Comparison of ENCODE assay signal across 9 cellular contexts in the genomic region with DNA sequence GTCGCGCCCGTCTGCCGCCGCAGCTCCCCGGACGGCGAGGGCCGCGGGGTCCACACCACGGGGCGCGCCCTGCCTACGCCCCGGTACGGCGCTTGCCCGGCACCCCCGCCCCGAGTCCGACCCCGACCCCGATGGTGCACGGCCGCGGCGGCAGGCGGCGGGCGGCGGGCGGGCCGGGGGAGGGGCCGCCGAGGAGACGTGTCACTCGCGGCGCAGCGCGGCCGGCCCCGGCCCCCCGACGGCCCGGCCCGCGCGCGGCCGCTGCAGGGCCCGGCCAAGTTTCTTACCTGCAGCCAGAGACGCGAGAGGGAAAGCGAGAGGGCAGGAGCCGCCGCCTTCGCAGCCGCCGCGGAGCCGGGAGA. TPM values are rescaled to one million over a fixed set of nuclear protein-coding genes. Genes with fewer than 3 reads are reported as not detected.
DNase-seq lines count a peak whose midpoint lies in the region; ATAC-seq, FAIRE-seq and TF ChIP-seq lines count a peak whose summit lies in the region.
"Had no signal": no experiment of that assay in that cellular context is flagged by ENCODE, and none has a peak within 500 bp of the region (broad histone marks: within the 10 kb centered on the region; RNA-seq: fewer than 3 reads in every experiment).

No MANE protein-coding gene starts in this region.

- H3K9me3 ChIP-seq in kidney (ENCODE audit: control insufficient read depth in 1 of 2, low read length in 2 of 2) (no peaks in the 10 kb centered on the region), tibial nerve (peaks cover 0 to 6% (median 0%) of the 10 kb centered on the region in 4 donors)

- TF ChIP-seq CTCF in kidney (IDR thresholded peaks at IDR 0.05; ENCODE audit: borderline replicate concordance, extremely low read depth, insufficient read depth) (no peak), tibial nerve (IDR thresholded peaks at IDR 0.05) (no peak)

- peaks cover 0 to 8% of the 10 kb centered on the region in 2 donors for H3K36me3 ChIP-seq in kidney (ENCODE audit: control insufficient read depth in 1 of 2, insufficient read depth in 2 of 2, low read length in 2 of 2)
- peaks cover 0 to 10% (median 0%) of the 10 kb centered on the region in 3 donors for H3K36me3 ChIP-seq in tibial nerve

- peaks cover 25% of the 10 kb centered on the region for H3K4me1 Mint-ChIP-seq in T-helper 2 cell treated with Interferon-gamma antibody and Interleukin-4, amounts not matched to agents 5 μg/mL and 100 μg/mL, for 36 hours (ENCODE audit: low read depth)
- peaks cover 24% of the 10 kb centered on the region for H3K4me1 Mint-ChIP-seq in activated T-helper 1 cell treated with anti-CD3 and anti-CD28 coated beads, Interleukin-12 subunit alpha, Interleukin-12 subunit beta, Interleukin-2, Interleukin-4 antibody, amounts not matched to agents 30 ng/mL and 10 ng/mL and 1 ng/mL, durations not matched to agents 14 hours and 24 hours and 36 hours (ENCODE audit: low read depth)

- no peak for TF ChIP-seq POLR2A in tibial nerve (IDR thresholded peaks at IDR 0.05)

- H3K4me3 Mint-ChIP-seq in T-helper 2 cell treated with Interferon-gamma antibody and Interleukin-4, amounts not matched to agents 5 μg/mL and 100 μg/mL, for 36 hours, result peak overlapping the region; percentile 82
- peak overlapping the region; percentile 88 for H3K4me3 Mint-ChIP-seq in activated T-helper 1 cell treated with anti-CD3 and anti-CD28 coated beads, Interleukin-12 subunit alpha, Interleukin-12 subunit beta, Interleukin-2, Interleukin-4 antibody, amounts not matched to agents 30 ng/mL and 10 ng/mL and 1 ng/mL, durations not matched to agents 14 hours and 24 hours and 36 hours

- no peak overlapping the region for H3K27ac Mint-ChIP-seq in T-helper 2 cell treated with Interferon-gamma antibody and Interleukin-4, amounts not matched to agents 5 μg/mL and 100 μg/mL, for 36 hours
- peak overlapping the region; percentile 91 for H3K27ac Mint-ChIP-seq in activated T-helper 1 cell treated with anti-CD3 and anti-CD28 coated beads, Interleukin-12 subunit alpha, Interleukin-12 subunit beta, Interleukin-2, Interleukin-4 antibody, amounts not matched to agents 30 ng/mL and 10 ng/mL and 1 ng/mL, durations not matched to agents 14 hours and 24 hours and 36 hours

- H3K27ac ChIP-seq in kidney (ENCODE audit: low read depth in 2 of 2, low read length in 2 of 2) (peak overlapping the region; percentile 92 to 95), tibial nerve (peak overlapping the region; percentile 83 to 97 (median 93))

- no peak for DNase-seq in T-helper 2 cell treated with Interferon-gamma antibody and Interleukin-4, amounts not matched to agents 5 μg/mL and 100 μg/mL, for 36 hours (ENCODE audit: low spot score)
- DNase-seq in T-helper 2 cell (no peak), kidney (peak; percentile 78), tibial nerve (ENCODE audit: low spot score in 2 of 2) (no peak), EL (no peak), NCI-H2227 treated with DMSO at 0.1 percent for 48 hours (lab: John Stamatoyannopoulos, UW) (no peak)
- DNase-seq in activated T-helper 1 cell treated with anti-CD3 and anti-CD28 coated beads, Interleukin-12 subunit alpha, Interleukin-12 subunit beta, Interleukin-2, Interleukin-4 antibody, amounts not matched to agents 30 ng/mL and 10 ng/mL and 1 ng/mL, durations not matched to agents 14 hours and 24 hours and 36 hours (ENCODE audit: low spot score), result no peak

- 5% methylated on average over 4 of the region's 62 CpGs; no CpG with 5 or more reads in 1 of the 2 donors for WGBS in tibial nerve, 2 donors

- no peak for TF ChIP-seq EP300 in tibial nerve (IDR thresholded peaks at IDR 0.05)

- intact Hi-C loops in activated T-helper 1 cell treated with anti-CD3 and anti-CD28 coated beads, Interleukin-12 subunit alpha, Interleukin-12 subunit beta, Interleukin-2, Interleukin-4 antibody, amounts not matched to agents 30 ng/mL and 10 ng/mL and 1 ng/mL, durations not matched to agents 14 hours and 24 hours and 36 hours (cut with micrococcal nuclease), result loop anchor here (1.0 to 5.0 kb wide), 15 partner anchors 16 to 1109 kb away; partner anchors contain the start of genes DZANK1, KAT14, KIF16B and PET117
- intact Hi-C loops in kidney (cut with DNase I), result loop anchor here (5.0 kb wide), 1 partner anchor 216 kb away; no protein-coding TSS in a partner anchor

- H3K27me3 Mint-ChIP-seq in T-helper 2 cell treated with Interferon-gamma antibody and Interleukin-4, amounts not matched to agents 5 μg/mL and 100 μg/mL, for 36 hours (ENCODE audit: low read depth), result peaks cover 30% of the 10 kb centered on the region
- H3K27me3 Mint-ChIP-seq in activated T-helper 1 cell treated with anti-CD3 and anti-CD28 coated beads, Interleukin-12 subunit alpha, Interleukin-12 subunit beta, Interleukin-2, Interleukin-4 antibody, amounts not matched to agents 30 ng/mL and 10 ng/mL and 1 ng/mL, durations not matched to agents 14 hours and 24 hours and 36 hours (ENCODE audit: insufficient read depth), result peaks cover 21% of the 10 kb centered on the region

- H3K4me3 ChIP-seq in kidney (ENCODE audit: low read length in 2 of 2), result peak overlapping the region; percentile 50 to 53
- peak overlapping the region; percentile 72 to 94 (median 86) for H3K4me3 ChIP-seq in tibial nerve

- H3K4me1 ChIP-seq in kidney (ENCODE audit: control insufficient read depth in 1 of 2, insufficient read depth in 1 of 2, low read depth in 1 of 2, low read length in 2 of 2) (peaks cover 23 to 29% of the 10 kb centered on the region in 2 donors), tibial nerve (peaks cover 0 to 24% (median 10%) of the 10 kb centered on the region in 4 donors)

- peaks cover 25% of the 10 kb centered on the region for H3K36me3 Mint-ChIP-seq in T-helper 2 cell treated with Interferon-gamma antibody and Interleukin-4, amounts not matched to agents 5 μg/mL and 100 μg/mL, for 36 hours (ENCODE audit: low read depth)
- peaks cover 16% of the 10 kb centered on the region for H3K36me3 Mint-ChIP-seq in activated T-helper 1 cell treated with anti-CD3 and anti-CD28 coated beads, Interleukin-12 subunit alpha, Interleukin-12 subunit beta, Interleukin-2, Interleukin-4 antibody, amounts not matched to agents 30 ng/mL and 10 ng/mL and 1 ng/mL, durations not matched to agents 14 hours and 24 hours and 36 hours (ENCODE audit: low read depth)

- no peaks in the 10 kb centered on the region for H3K9me3 Mint-ChIP-seq in T-helper 2 cell treated with Interferon-gamma antibody and Interleukin-4, amounts not matched to agents 5 μg/mL and 100 μg/mL, for 36 hours
- H3K9me3 Mint-ChIP-seq in activated T-helper 1 cell treated with anti-CD3 and anti-CD28 coated beads, Interleukin-12 subunit alpha, Interleukin-12 subunit beta, Interleukin-2, Interleukin-4 antibody, amounts not matched to agents 30 ng/mL and 10 ng/mL and 1 ng/mL, durations not matched to agents 14 hours and 24 hours and 36 hours, result no peaks in the 10 kb centered on the region

- ATAC-seq in HG02885 (IDR thresholded peaks at IDR 0.05; ENCODE audit: poor library complexity, unreplicated experiment), result peak; percentile 2

- no peak for FAIRE-seq in kidney (lab: Jason Lieb, UNC)

- no peak overlapping the region for H3K9ac ChIP-seq in kidney (ENCODE audit: low read length in 2 of 2)

- H3K27me3 ChIP-seq in tibial nerve, result no peaks in the 10 kb centered on the region

RNA-seq across cellular contexts. Expression of gene RRBP1, which starts 0.3 kb away (rescaled TPM):
- total RNA-seq in activated T-helper 1 cell treated with anti-CD3 and anti-CD28 coated beads, Interleukin-12 subunit alpha, Interleukin-12 subunit beta, Interleukin-2, Interleukin-4 antibody, amounts not matched to agents 30 ng/mL and 10 ng/mL and 1 ng/mL, durations not matched to agents 14 hours and 24 hours and 36 hours, result 54.8 and 56.0 TPM in 2 replicates
- total RNA-seq in kidney, result 231 TPM
- polyA plus RNA-seq in kidney (ENCODE audit: insufficient read depth, low read depth, low replicate concordance), result 83.4 TPM
- total RNA-seq in tibial nerve, result 100 to 1,000 TPM in 1 of 4 donors, 10 to 100 TPM in 3; 76.5 to 162 (median 83.9) TPM

RNA-seq across cellular contexts. Expression of gene BANF2, which starts 18.0 kb away (rescaled TPM):
- not detected in 2 replicates for total RNA-seq in activated T-helper 1 cell treated with anti-CD3 and anti-CD28 coated beads, Interleukin-12 subunit alpha, Interleukin-12 subunit beta, Interleukin-2, Interleukin-4 antibody, amounts not matched to agents 30 ng/mL and 10 ng/mL and 1 ng/mL, durations not matched to agents 14 hours and 24 hours and 36 hours
- total RNA-seq in kidney (not detected), tibial nerve (not detected)
- not detected for polyA plus RNA-seq in kidney (ENCODE audit: insufficient read depth, low read depth, low replicate concordance)
- total RNA-seq: dermis microvascular lymphatic vessel endothelial cell had no signal
